ENCODE assay signal across 10 cellular contexts in genomic region chr1:204102719-204103118, GRCh38. TPM values are rescaled to one million over a fixed set of nuclear protein-coding genes. Genes with fewer than 3 reads are reported as not detected.
DNase-seq lines count a peak whose midpoint lies in the region; TF ChIP-seq lines count a peak whose summit lies in the region.
"Had no signal": no experiment of that assay in that cellular context is flagged by ENCODE, and none has a peak within 500 bp of the region (broad histone marks: within the 10 kb centered on the region; RNA-seq: fewer than 3 reads in every experiment).

No MANE protein-coding gene starts in this region.

- H3K27me3 Mint-ChIP-seq in Calu3 (ENCODE audit: unreplicated experiment) (no peaks in the 10 kb centered on the region), brain (peaks cover 66% of the 10 kb centered on the region), neural progenitor cell (ENCODE audit: insufficient read depth, low read depth) (peaks cover 11% of the 10 kb centered on the region)

- H2AFZ ChIP-seq in neural progenitor cell (replicated peaks), result no peak overlapping the region

- peaks cover 45% of the 10 kb centered on the region for H3K4me1 ChIP-seq in neural progenitor cell

- H3K9me3 Mint-ChIP-seq in Calu3 (ENCODE audit: low read depth, unreplicated experiment) (no peaks in the 10 kb centered on the region), brain (no peaks in the 10 kb centered on the region), neural progenitor cell (no peaks in the 10 kb centered on the region)

- H3K36me3 ChIP-seq in neural progenitor cell, result no peaks in the 10 kb centered on the region
- H3K36me3 ChIP-seq: thoracic aorta had no signal

- H3K27ac ChIP-seq in neural progenitor cell (no peak overlapping the region), caudate nucleus (ENCODE audit: low read depth, low read length) (no peak overlapping the region)
- H3K27ac ChIP-seq: thoracic aorta had no signal

- DNase-seq in Calu3 (peak; percentile 45), NCI-H460 (ENCODE audit: extremely low read depth, low read depth) (peak; percentile 39), neural progenitor cell (ENCODE audit: low spot score) (no peak), NCI-H510A treated with DMSO at 0.1 percent for 48 hours (lab: John Stamatoyannopoulos, UW) (no peak), hippocampal formation (lab: John Stamatoyannopoulos, UW) (no peak), DMS79 treated with DMSO at 0.1 percent for 48 hours (lab: John Stamatoyannopoulos, UW) (no peak), caudate nucleus (lab: John Stamatoyannopoulos, UW) (no peak)
- DNase-seq: SK-N-SH had no signal

- H3F3A ChIP-seq in neural progenitor cell (ENCODE audit: low read depth), result peaks cover 34% of the 10 kb centered on the region

- H3K27ac Mint-ChIP-seq in Calu3 (ENCODE audit: unreplicated experiment), result peak overlapping the region; percentile 60
- peak overlapping the region in 3 of 5 experiments; percentile 52 to 71 (median 64) for H3K27ac Mint-ChIP-seq in brain
- H3K27ac Mint-ChIP-seq in neural progenitor cell, result peak overlapping the region; percentile 74

- CTCF ChIA-PET in Calu3 (lab: Charles Lee), result no interaction called here

- no peak overlapping the region for H3K4me3 ChIP-seq in neural progenitor cell
- H3K4me3 ChIP-seq: thoracic aorta had no signal

- H3K4me1 Mint-ChIP-seq in Calu3 (ENCODE audit: low read depth, unreplicated experiment), result peaks cover 54% of the 10 kb centered on the region
- H3K4me1 Mint-ChIP-seq in brain, result peaks cover 28% of the 10 kb centered on the region
- peaks cover 54% of the 10 kb centered on the region for H3K4me1 Mint-ChIP-seq in neural progenitor cell

- peaks cover 98% of the 10 kb centered on the region for H3K79me2 ChIP-seq in neural progenitor cell (ENCODE audit: low read depth)

- H3K36me3 Mint-ChIP-seq in Calu3 (ENCODE audit: insufficient read depth, unreplicated experiment) (peaks cover 13% of the 10 kb centered on the region), brain (no peaks in the 10 kb centered on the region), neural progenitor cell (no peaks in the 10 kb centered on the region)

- H3K9me3 ChIP-seq in neural progenitor cell (ENCODE audit: low read depth), result no peaks in the 10 kb centered on the region
- H3K9me3 ChIP-seq: SK-N-SH, thoracic aorta had no signal

- intact Hi-C loops in Calu3 (cut with micrococcal nuclease; ENCODE audit: unreplicated experiment), result no loop called here

- peaks cover 97% of the 10 kb centered on the region for H4K20me1 ChIP-seq in neural progenitor cell (ENCODE audit: low read depth)

- no peak for TF ChIP-seq CTCF in Calu3 (IDR thresholded peaks at IDR 0.05; ENCODE audit: unreplicated experiment)
- TF ChIP-seq CTCF in brain (conservative IDR thresholded peaks at IDR 0.05), result no peak
- TF ChIP-seq CTCF in neural progenitor cell (IDR thresholded peaks at IDR 0.05), result no peak

- peak overlapping the region; percentile 21 for H3K4me2 ChIP-seq in neural progenitor cell
- H3K4me2 ChIP-seq: SK-N-SH had no signal

- H3K9ac ChIP-seq in neural progenitor cell, result no peak overlapping the region
- H3K9ac ChIP-seq: SK-N-SH had no signal

- H3K4me3 Mint-ChIP-seq in Calu3 (ENCODE audit: low read depth, unreplicated experiment) (no peak overlapping the region), brain (no peak overlapping the region), neural progenitor cell (no peak overlapping the region)

- peaks cover 2% of the 10 kb centered on the region for H3K27me3 ChIP-seq in neural progenitor cell

- no TSS peak for BruUV-seq in Calu3 (replicated peaks; lab: Mats Ljungman, UMichigan)

RNA-seq across cellular contexts. Expression of gene SOX13, which starts 29.8 kb away (rescaled TPM):
- 21.8 and 27.9 TPM in 2 replicates for total RNA-seq in Calu3 (2022)
- total RNA-seq in NCI-H460 (2014; rRNA removed; shearing (Covaris generic)), result 6.6 and 8.3 TPM in 2 replicates
- 16.5 and 18.4 TPM in 2 replicates for polyA plus RNA-seq in NCI-H460 (2014; cell fraction: nucleus; rRNA removed)
- 70.2 TPM for polyA plus RNA-seq in brain (ENCODE audit: insufficient read depth, low read depth, low replicate concordance)
- total RNA-seq in neural progenitor cell (ENCODE audit: low replicate concordance), result 27.8 and 28.6 TPM in 2 replicates

RNA-seq across cellular contexts. Expression of gene ETNK2, which starts 49.1 kb away (rescaled TPM):
- 4.0 and 5.0 TPM in 2 replicates for total RNA-seq in Calu3 (2022)
- total RNA-seq in NCI-H460 (2014; rRNA removed; shearing (Covaris generic)), result 0.17 TPM in 1 of 2 replicates, not detected in the other
- 0.06 and 0.63 TPM in 2 replicates for polyA plus RNA-seq in NCI-H460 (2014; cell fraction: nucleus; rRNA removed)
- 27.1 TPM for polyA plus RNA-seq in brain (ENCODE audit: insufficient read depth, low read depth, low replicate concordance)
- 5.3 and 17.6 TPM in 2 replicates for total RNA-seq in neural progenitor cell (ENCODE audit: low replicate concordance)

Comparison
In these comparisons a context has a peak if more than half of its experiments do, and no peak if none do; other contexts are left out.
1. DNase-seq: peak in Calu3 (single experiment) and NCI-H460 (single experiment); none in neural progenitor cell (single experiment), NCI-H510A treated with DMSO at 0.1 percent for 48 hours (single experiment), hippocampal formation (0 of 2), DMS79 treated with DMSO at 0.1 percent for 48 hours (single experiment) and caudate nucleus (0 of 61).
2. Peak in every context shown above with its lines, with median percentiles within 50 percentile points of each other: H3K27ac Mint-ChIP-seq.